ENCODE assay signal across 11 cellular contexts in the genomic region with DNA sequence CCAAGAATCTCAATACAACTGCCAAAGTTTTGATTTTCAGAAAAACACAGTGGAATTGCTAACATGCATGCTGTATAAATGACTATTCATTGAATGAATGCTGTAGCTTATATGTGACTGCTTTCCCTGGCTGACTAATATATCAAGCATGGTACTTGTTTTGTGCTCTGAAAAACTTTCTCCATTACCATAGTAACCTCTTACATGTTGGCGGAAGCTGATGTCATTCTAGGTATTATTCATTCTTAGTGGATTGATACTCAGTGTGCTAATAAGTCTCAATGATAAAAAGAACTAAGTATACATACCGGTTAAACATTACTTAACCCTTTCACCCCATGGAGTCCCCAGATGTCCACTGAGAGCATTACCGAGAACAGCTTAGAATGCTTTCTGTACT.
DNase-seq lines count a peak whose midpoint lies in the region; ATAC-seq and TF ChIP-seq lines count a peak whose summit lies in the region.
"Had no signal": no experiment of that assay in that cellular context is flagged by ENCODE, and none has a peak within 500 bp of the region (broad histone marks: within the 10 kb centered on the region; RNA-seq: fewer than 3 reads in every experiment).

No MANE protein-coding gene starts in this region.

- H3K9me3 ChIP-seq in lower lobe of right lung: no peaks in the 10 kb centered on the region
- no peaks in the 10 kb centered on the region for H3K9me3 ChIP-seq in MM.1S (replicated peaks; ENCODE audit: insufficient read depth, low read length)

- H3K79me2 ChIP-seq in MM.1S (ENCODE audit: low read length): no peaks in the 10 kb centered on the region

- CTCF ChIA-PET in Calu3 (lab: Charles Lee): interaction anchor here (1.0 kb wide), 1 partner anchor 432 kb away, joined by 3 read pairs; no protein-coding TSS in a partner anchor

- no TSS peak for BruUV-seq in Calu3 (replicated peaks; lab: Mats Ljungman, UMichigan)

- H3K36me3 ChIP-seq in lower lobe of right lung: no peaks in the 10 kb centered on the region
- H3K36me3 ChIP-seq in MM.1S (replicated peaks; ENCODE audit: insufficient read depth, low read length): no peaks in the 10 kb centered on the region

- H3K27me3 Mint-ChIP-seq in Calu3 (ENCODE audit: unreplicated experiment): no peaks in the 10 kb centered on the region
- H3K27me3 Mint-ChIP-seq: activated CD4-positive, alpha-beta T cell treated with anti-CD3 and anti-CD28 coated beads, Interleukin-2, amount 10 ng/mL, durations not matched to agents 7 days and 5 days had no signal

- intact Hi-C loops in Calu3 (cut with micrococcal nuclease; ENCODE audit: unreplicated experiment): no loop called here
- intact Hi-C loops in lower lobe of right lung (cut with DNase I): no loop called here

- H2AFZ ChIP-seq in MM.1S (ENCODE audit: low read length): no peak overlapping the region

- H3K9ac ChIP-seq in MM.1S (ENCODE audit: low read length): no peak overlapping the region

- no peaks in the 10 kb centered on the region for H3K4me1 ChIP-seq in lower lobe of right lung
- no peaks in the 10 kb centered on the region for H3K4me1 ChIP-seq in MM.1S (ENCODE audit: low read length)

- no peaks in the 10 kb centered on the region for H4K20me1 ChIP-seq in MM.1S (ENCODE audit: insufficient read depth, low read length)

- H3K27ac ChIP-seq in lower lobe of right lung: no peak overlapping the region
- no peak overlapping the region for H3K27ac ChIP-seq in MM.1S (ENCODE audit: low read length)

- ATAC-seq in HG02759 (IDR thresholded peaks at IDR 0.05; ENCODE audit: unreplicated experiment) (peak; percentile 45), lower lobe of right lung (peak; percentile 66), HG02763 (IDR thresholded peaks at IDR 0.05; ENCODE audit: unreplicated experiment) (no peak)

- no peaks in the 10 kb centered on the region for H3K27me3 ChIP-seq in lower lobe of right lung (ENCODE audit: low read depth)
- no peaks in the 10 kb centered on the region for H3K27me3 ChIP-seq in MM.1S (replicated peaks; ENCODE audit: insufficient read depth, low read length)

- H3K9me3 Mint-ChIP-seq in Calu3 (ENCODE audit: low read depth, unreplicated experiment): peaks cover 5% of the 10 kb centered on the region

- H3K36me3 Mint-ChIP-seq in Calu3 (ENCODE audit: insufficient read depth, unreplicated experiment): no peaks in the 10 kb centered on the region

- H3K9me2 ChIP-seq in MM.1S (replicated peaks; ENCODE audit: insufficient read depth, low read length): no peaks in the 10 kb centered on the region

- H3K4me2 ChIP-seq in MM.1S (ENCODE audit: low read depth, low read length): no peak overlapping the region

- H3K4me3 ChIP-seq in lower lobe of right lung (no peak overlapping the region), MM.1S (ENCODE audit: low read length) (no peak overlapping the region)

- no peak overlapping the region for H3K4me3 Mint-ChIP-seq in Calu3 (ENCODE audit: low read depth, unreplicated experiment)
- H3K4me3 Mint-ChIP-seq: activated CD4-positive, alpha-beta T cell treated with anti-CD3 and anti-CD28 coated beads, Interleukin-2, amount 10 ng/mL, durations not matched to agents 7 days and 5 days; memory B cell had no signal

- peaks cover 9% of the 10 kb centered on the region for H3K4me1 Mint-ChIP-seq in Calu3 (ENCODE audit: low read depth, unreplicated experiment)
- H3K4me1 Mint-ChIP-seq: activated CD4-positive, alpha-beta T cell treated with anti-CD3 and anti-CD28 coated beads, Interleukin-2, amount 10 ng/mL, durations not matched to agents 7 days and 5 days; memory B cell had no signal

- DNase-seq in Calu3 (peak; percentile 8), astrocyte of the hippocampus (ENCODE audit: low read depth, low spot score) (peak; percentile 92), lower lobe of right lung (no peak), SW480 (ENCODE audit: low spot score) (no peak), MM.1S (no peak), NCI-H510A (lab: John Stamatoyannopoulos, UW) (no peak)
- DNase-seq: activated CD4-positive, alpha-beta T cell treated with anti-CD3 and anti-CD28 coated beads, Interleukin-2, amount 10 ng/mL, durations not matched to agents 7 days and 5 days; NCI-H69 had no signal

- no peaks in the 10 kb centered on the region for H3F3A ChIP-seq in MM.1S (ENCODE audit: insufficient read depth, low read length)

- peak overlapping the region; percentile 87 for H3K27ac Mint-ChIP-seq in Calu3 (ENCODE audit: unreplicated experiment)
- H3K27ac Mint-ChIP-seq: activated CD4-positive, alpha-beta T cell treated with anti-CD3 and anti-CD28 coated beads, Interleukin-2, amount 10 ng/mL, durations not matched to agents 7 days and 5 days; memory B cell had no signal

- TF ChIP-seq CTCF in Calu3 (IDR thresholded peaks at IDR 0.05; ENCODE audit: unreplicated experiment) (no peak), lower lobe of right lung (IDR thresholded peaks at IDR 0.05) (no peak), MM.1S (IDR thresholded peaks at IDR 0.05; ENCODE audit: low read length) (no peak)

Comparison
In these comparisons a context has a peak if more than half of its experiments do, and no peak if none do; other contexts are left out.
1. DNase-seq: peak in Calu3 (single experiment) and astrocyte of the hippocampus (single experiment); none in lower lobe of right lung (single experiment), SW480 (single experiment), MM.1S (single experiment) and NCI-H510A (single experiment).